8 cellular contexts compared by ENCODE assay signal in the genomic region with DNA sequence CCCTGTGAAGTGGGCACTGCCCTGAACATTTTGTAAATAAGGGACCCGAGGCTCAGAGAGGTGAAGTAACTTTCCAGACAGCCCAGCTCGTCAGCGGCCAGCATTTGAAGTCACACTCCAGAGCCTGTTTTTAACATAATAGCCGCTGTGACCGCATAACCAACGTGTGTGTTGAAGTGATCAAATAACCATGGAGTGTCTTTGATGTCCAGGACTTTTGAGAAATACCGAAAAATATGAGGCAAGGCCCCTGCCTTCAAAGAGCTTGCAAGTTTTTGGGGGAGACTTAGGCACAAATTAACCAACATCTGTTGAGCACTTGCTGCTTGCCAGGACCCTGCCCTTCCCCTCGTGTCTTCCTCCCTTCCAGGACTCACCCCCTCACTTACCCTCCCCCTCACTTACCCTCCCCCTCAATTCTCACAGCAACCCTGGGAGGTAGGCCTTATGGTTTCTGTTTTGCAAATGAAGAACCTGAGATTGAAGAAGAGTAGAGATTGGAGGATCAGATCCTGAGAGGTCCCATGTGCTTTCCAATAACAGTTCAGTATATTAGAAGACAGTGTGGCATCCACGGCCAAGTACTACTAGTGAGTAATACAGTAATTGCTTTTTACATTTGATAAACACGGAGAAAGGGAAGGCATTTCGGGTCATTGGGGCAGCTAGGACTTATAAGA. TPM values are rescaled to one million over a fixed set of nuclear protein-coding genes. Genes with fewer than 3 reads are reported as not detected.
DNase-seq lines count a peak whose midpoint lies in the region; FAIRE-seq and TF ChIP-seq lines count a peak whose summit lies in the region.

No MANE protein-coding gene starts in this region.

- DNase-seq in H7 (peak; percentile 68), T-helper 22 cell (ENCODE audit: low read depth) (peak; percentile 12), mammary epithelial cell (peak; percentile 87), kidney (no peak), pons (ENCODE audit: low spot score) (no peak)
- peak; percentile 63 for DNase-seq in stimulated activated CD4-positive, alpha-beta T cell treated with anti-CD3 and anti-CD28 coated beads, Interleukin-1b, Interleukin-23, amount 100 ng/mL, for 48 hours

- H3K27me3 ChIP-seq in H7 (ENCODE audit: control insufficient read depth, insufficient read depth, low read length), result no peaks in the 10 kb centered on the region
- H3K27me3 ChIP-seq in Loucy (ENCODE audit: insufficient read depth, low read length, poor library complexity, severe bottlenecking), result no peaks in the 10 kb centered on the region
- no peaks in the 10 kb centered on the region for H3K27me3 ChIP-seq in mammary epithelial cell (ENCODE audit: insufficient read depth, low read length)

- H3K4me1 ChIP-seq in Loucy (ENCODE audit: insufficient read depth, low read length, poor library complexity, severe bottlenecking), result peaks cover 45% of the 10 kb centered on the region
- H3K4me1 ChIP-seq in mammary epithelial cell (ENCODE audit: insufficient read depth, low read length), result peaks cover 22% of the 10 kb centered on the region
- peaks cover 3 to 4% of the 10 kb centered on the region in 2 donors for H3K4me1 ChIP-seq in kidney (ENCODE audit: control insufficient read depth in 1 of 2, insufficient read depth in 1 of 2, low read depth in 1 of 2, low read length in 2 of 2)

- H3K4me2 ChIP-seq in Loucy (ENCODE audit: low read depth, low read length, poor library complexity, severe bottlenecking) (peak overlapping the region; percentile 85), mammary epithelial cell (ENCODE audit: insufficient read depth, low read depth, low read length) (peak overlapping the region; percentile 93)

- peak overlapping the region; percentile 95 for H3K9ac ChIP-seq in Loucy (ENCODE audit: low read depth, low read length, poor library complexity, severe bottlenecking)
- peak overlapping the region; percentile 92 for H3K9ac ChIP-seq in mammary epithelial cell (ENCODE audit: insufficient read depth, low read length)
- H3K9ac ChIP-seq in kidney (ENCODE audit: low read length in 2 of 2), result no peak overlapping the region

- peak overlapping the region; percentile 78 for H3K27ac ChIP-seq in mammary epithelial cell (ENCODE audit: insufficient read depth, low read depth, low read length)
- H3K27ac ChIP-seq in kidney (ENCODE audit: low read depth in 2 of 2, low read length in 2 of 2), result no peak overlapping the region

- in situ Hi-C loops in mammary epithelial cell (cut with MboI; ENCODE audit: low sequenced_read_pairs in 2 of 2), result loop anchor here in 1 of 2 donors (5.0 kb wide), 1 partner anchor 85 kb away; no protein-coding TSS in a partner anchor

- dilution Hi-C loops in mammary epithelial cell (cut with HindIII; ENCODE audit: low sequenced_read_pairs), result no loop called here

- CTCF ChIA-PET in mammary epithelial cell (lab: Charles Lee; ENCODE audit: low non-redundant PET), result no interaction called here

- intact Hi-C loops in mammary epithelial cell (cut with micrococcal nuclease) (loop anchor here (2.0 to 5.0 kb wide), 2 partner anchors 65 to 116 kb away; partner anchors contain the start of gene LRIG2), kidney (cut with DNase I) (no loop called here)

- TF ChIP-seq CTCF in Loucy (conservative IDR thresholded peaks at IDR 0.05; ENCODE audit: low read length), result no peak
- TF ChIP-seq CTCF in mammary epithelial cell (conservative IDR thresholded peaks at IDR 0.05 in 1 of 2, IDR thresholded peaks at IDR 0.05 in 1 of 2; ENCODE audit: extremely low read depth in 1 of 2, insufficient read depth in 1 of 2, low read depth in 1 of 2, low read length in 2 of 2), result no peak
- no peak for TF ChIP-seq CTCF in kidney (IDR thresholded peaks at IDR 0.05; ENCODE audit: borderline replicate concordance, extremely low read depth, insufficient read depth)

- no peak for FAIRE-seq in kidney (lab: Jason Lieb, UNC)

- H3K9me2 ChIP-seq in Loucy (replicated peaks; ENCODE audit: low read depth, low read length), result no peaks in the 10 kb centered on the region

- H2AFZ ChIP-seq in Loucy (ENCODE audit: low read length) (peak overlapping the region; percentile 99), mammary epithelial cell (ENCODE audit: low read depth, low read length) (peak overlapping the region; percentile 87)

- 7% methylated on average over 10 of the region's 11 CpGs for WGBS in mammary epithelial cell (ENCODE audit: low coverage, missing lambda C conversion rate)

- H3K79me2 ChIP-seq in Loucy (ENCODE audit: insufficient read depth, low read length) (peaks cover 62% of the 10 kb centered on the region), mammary epithelial cell (ENCODE audit: insufficient read depth, low read length) (peaks cover 97% of the 10 kb centered on the region)

- H3K9me3 ChIP-seq in Loucy (ENCODE audit: insufficient read depth, low read depth, low read length) (no peaks in the 10 kb centered on the region), mammary epithelial cell (replicated peaks; ENCODE audit: insufficient read depth, low read length) (no peaks in the 10 kb centered on the region), kidney (ENCODE audit: control insufficient read depth in 1 of 2, low read length in 2 of 2) (no peaks in the 10 kb centered on the region)

- H3K4me3 ChIP-seq in GM08714 (ENCODE audit: low read length), result peak overlapping the region; percentile 77
- H3K4me3 ChIP-seq in H7 (ENCODE audit: insufficient read depth, low read depth, low read length), result peak overlapping the region; percentile 99
- H3K4me3 ChIP-seq in Loucy (ENCODE audit: low read length, poor library complexity, severe bottlenecking), result peak overlapping the region; percentile 100
- peak overlapping the region; percentile 83 to 96 (median 93) for H3K4me3 ChIP-seq in mammary epithelial cell (replicated peaks in 1 of 3; ENCODE audit: insufficient read depth in 1 of 3, low read depth in 2 of 3, low read length in 3 of 3)
- H3K4me3 ChIP-seq in kidney (ENCODE audit: low read length in 2 of 2), result peak overlapping the region; percentile 81 to 93

- H3K36me3 ChIP-seq in H7 (replicated peaks; ENCODE audit: control insufficient read depth, insufficient read depth, low read length) (peaks cover 5% of the 10 kb centered on the region), Loucy (ENCODE audit: insufficient read depth, low read length) (no peaks in the 10 kb centered on the region), mammary epithelial cell (ENCODE audit: insufficient read depth, low read length) (peaks cover 15% of the 10 kb centered on the region), kidney (ENCODE audit: control insufficient read depth in 1 of 2, insufficient read depth in 2 of 2, low read length in 2 of 2) (no peaks in the 10 kb centered on the region)

- BruUV-seq in mammary epithelial cell (replicated peaks; lab: Mats Ljungman, UMichigan), result TSS peak; percentile 34

- H3F3A ChIP-seq in Loucy (ENCODE audit: low read depth), result no peaks in the 10 kb centered on the region

- H4K20me1 ChIP-seq in Loucy (ENCODE audit: insufficient read depth, low read length, poor library complexity, severe bottlenecking), result peaks cover 35% of the 10 kb centered on the region
- H4K20me1 ChIP-seq in mammary epithelial cell (ENCODE audit: insufficient read depth, low read length), result no peaks in the 10 kb centered on the region

RNA-seq across cellular contexts. Expression of gene SLC16A1, which starts 1.3 kb away (rescaled TPM):
- total RNA-seq in H7 (2014; rRNA removed; shearing (Covaris generic)), result 352 and 393 TPM in 2 replicates
- total RNA-seq in mammary epithelial cell (100 to 1,000 TPM; 167 to 239 TPM), kidney (8.7 TPM)
- polyA plus RNA-seq in mammary epithelial cell (186 TPM), kidney (ENCODE audit: insufficient read depth, low read depth, low replicate concordance) (9.7 TPM)
- polyA minus RNA-seq in mammary epithelial cell, result 497 TPM

Comparison
In these comparisons a context has a peak if more than half of its experiments do, and no peak if none do; other contexts are left out.
1. DNase-seq: peak in H7 (single experiment), T-helper 22 cell (single experiment), mammary epithelial cell (single experiment) and stimulated activated CD4-positive, alpha-beta T cell treated with anti-CD3 and anti-CD28 coated beads, Interleukin-1b, Interleukin-23, amount 100 ng/mL, for 48 hours (single experiment); none in kidney (single experiment) and pons (single experiment).
2. H3K9ac ChIP-seq: peak in Loucy (single experiment) and mammary epithelial cell (single experiment); none in kidney (0 of 2).
3. RNA of gene SLC16A1, which starts 1.3 kb away (total RNA-seq): 352 to 393 TPM in H7 and 167 to 239 TPM in mammary epithelial cell; 8.7 TPM in kidney (single experiment); every median in the first group is over 10 times any median in the second.
4. Peak in every context shown above with its lines, with median percentiles within 50 percentile points of each other: H3K4me3 ChIP-seq.